1 cellular context compared by ENCODE assay signal in genomic region chr1:27427836-27428315, GRCh38.
TF ChIP-seq lines count a peak whose summit lies in the region.

No MANE protein-coding gene starts in this region.

TF ChIP-seq in endothelial cell of umbilical vein, 7 proteins besides CTCF, POLR2A, EP300 and RAD21:
- TF ChIP-seq MAX (IDR thresholded peaks at IDR 0.05; ENCODE audit: insufficient read depth, insufficient read length) (no peak), GATA2 (IDR thresholded peaks at IDR 0.05; ENCODE audit: insufficient read depth, insufficient read length, low read depth, low read length) (no peak), EZH2 (IDR thresholded peaks at IDR 0.05; ENCODE audit: borderline replicate concordance, low read depth, low read length, severe bottlenecking) (no peak), MYC (IDR thresholded peaks at IDR 0.05; ENCODE audit: low read depth, low read length) (no peak), POLR2AphosphoS5 (IDR thresholded peaks at IDR 0.05; ENCODE audit: insufficient read depth, low read depth, low read length) (no peak), FOS (IDR thresholded peaks at IDR 0.05; ENCODE audit: borderline replicate concordance, insufficient read depth, low read length) (no peak), JUN (IDR thresholded peaks at IDR 0.05; ENCODE audit: borderline replicate concordance, insufficient read depth, insufficient read length, low read depth) (no peak)
